Comparison of ENCODE assay signal across 18 cellular contexts in the genomic region with DNA sequence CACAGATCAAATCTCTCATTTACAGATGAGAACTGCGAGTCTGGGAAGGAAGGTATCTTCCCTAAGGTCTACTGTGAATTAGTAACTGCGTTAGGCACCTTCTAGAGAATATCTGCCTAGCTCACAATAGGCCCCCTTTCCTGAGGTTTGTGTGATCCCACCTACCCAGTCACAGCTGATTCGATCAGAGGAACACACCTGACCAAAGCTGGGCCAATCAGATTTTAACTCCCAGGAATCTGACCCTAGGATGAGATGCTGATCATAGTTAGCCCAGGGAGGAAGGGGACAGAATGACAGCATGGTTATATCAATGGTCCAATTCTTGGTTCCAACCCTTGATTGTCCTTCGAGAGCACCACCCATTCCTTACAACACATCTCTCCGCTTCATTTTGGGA. TPM values are rescaled to one million over a fixed set of nuclear protein-coding genes. Genes with fewer than 3 reads are reported as not detected.
A peak's percentile ranks its signal among the peaks of the same experiment; 100 is the strongest.
DNase-seq lines count a peak whose midpoint lies in the region; ATAC-seq and TF ChIP-seq lines count a peak whose summit lies in the region.
"Had no signal": no experiment of that assay in that cellular context is flagged by ENCODE, and none has a peak within 500 bp of the region (broad histone marks: within the 10 kb centered on the region; RNA-seq: fewer than 3 reads in every experiment).

No MANE protein-coding gene starts in this region.

- H3K4me1 Mint-ChIP-seq in CD4-positive, alpha-beta T cell (ENCODE audit: low read depth): peaks cover 85% of the 10 kb centered on the region
- peaks cover 76% of the 10 kb centered on the region for H3K4me1 Mint-ChIP-seq in CD8-positive, alpha-beta T cell (ENCODE audit: low read depth)
- peaks cover 35% of the 10 kb centered on the region for H3K4me1 Mint-ChIP-seq in activated CD8-positive, alpha-beta T cell treated with anti-CD3 and anti-CD28 coated beads, Interleukin-2, amount 10 ng/mL, durations not matched to agents 7 days and 5 days (ENCODE audit: low read depth)
- H3K4me1 Mint-ChIP-seq in immature natural killer cell: peaks cover 40 to 44% of the 10 kb centered on the region in 2 donors

- H3K27me3 Mint-ChIP-seq in CD4-positive, alpha-beta T cell: no peaks in the 10 kb centered on the region
- H3K27me3 Mint-ChIP-seq in CD8-positive, alpha-beta T cell (ENCODE audit: low read depth): no peaks in the 10 kb centered on the region
- H3K27me3 Mint-ChIP-seq in activated CD8-positive, alpha-beta T cell treated with anti-CD3 and anti-CD28 coated beads, Interleukin-2, amount 10 ng/mL, durations not matched to agents 7 days and 5 days (ENCODE audit: low read depth): no peaks in the 10 kb centered on the region
- peaks cover 5 to 27% (median 14%) of the 10 kb centered on the region in 3 donors for H3K27me3 Mint-ChIP-seq in immature natural killer cell (ENCODE audit: low read depth in 3 of 3)

- intact Hi-C loops in CD4-positive, alpha-beta T cell (cut with DNase I, micrococcal nuclease): no loop called here
- intact Hi-C loops in CD8-positive, alpha-beta T cell (cut with DNase I, micrococcal nuclease): no loop called here

- no peaks in the 10 kb centered on the region for H3K9me3 Mint-ChIP-seq in CD4-positive, alpha-beta T cell
- H3K9me3 Mint-ChIP-seq in CD8-positive, alpha-beta T cell: no peaks in the 10 kb centered on the region
- H3K9me3 Mint-ChIP-seq in activated CD8-positive, alpha-beta T cell treated with anti-CD3 and anti-CD28 coated beads, Interleukin-2, amount 10 ng/mL, durations not matched to agents 7 days and 5 days (ENCODE audit: insufficient read depth): no peaks in the 10 kb centered on the region
- H3K9me3 Mint-ChIP-seq in immature natural killer cell: no peaks in the 10 kb centered on the region

- H3K27ac ChIP-seq in CD4-positive, alpha-beta T cell (ENCODE audit: low read depth, low read length): no peak overlapping the region
- H3K27ac ChIP-seq in CD8-positive, alpha-beta T cell (ENCODE audit: low read depth, low read length): no peak overlapping the region
- H3K27ac ChIP-seq: esophagus squamous epithelium, lower lobe of right lung, tibial artery had no signal

- no peaks in the 10 kb centered on the region for H3K36me3 ChIP-seq in CD8-positive, alpha-beta T cell (ENCODE audit: insufficient read depth, low read length)
- H3K36me3 ChIP-seq: esophagus squamous epithelium, lower lobe of right lung, tibial artery had no signal

- no peak for ATAC-seq in CD4-positive, alpha-beta T cell (ENCODE audit: poor library complexity)
- no peak for ATAC-seq in CD8-positive, alpha-beta T cell
- no peak for ATAC-seq in activated CD8-positive, alpha-beta T cell treated with anti-CD3 and anti-CD28 coated beads, Interleukin-2, amount 10 ng/mL, durations not matched to agents 7 days and 5 days
- no peak for ATAC-seq in GM19395 (IDR thresholded peaks at IDR 0.05; ENCODE audit: unreplicated experiment)
- ATAC-seq: lower lobe of right lung, Right ventricle myocardium inferior had no signal

- no peak for TF ChIP-seq CTCF in CD4-positive, alpha-beta T cell (IDR thresholded peaks at IDR 0.05)
- TF ChIP-seq CTCF in CD8-positive, alpha-beta T cell (IDR thresholded peaks at IDR 0.05): no peak

- H3K4me3 Mint-ChIP-seq in CD4-positive, alpha-beta T cell: no peak overlapping the region
- no peak overlapping the region for H3K4me3 Mint-ChIP-seq in CD8-positive, alpha-beta T cell
- H3K4me3 Mint-ChIP-seq in activated CD8-positive, alpha-beta T cell treated with anti-CD3 and anti-CD28 coated beads, Interleukin-2, amount 10 ng/mL, durations not matched to agents 7 days and 5 days: no peak overlapping the region
- H3K4me3 Mint-ChIP-seq in immature natural killer cell: no peak overlapping the region

- H3K4me1 ChIP-seq in CD8-positive, alpha-beta T cell (ENCODE audit: insufficient read depth, low read length): peaks cover 68% of the 10 kb centered on the region
- H3K4me1 ChIP-seq: esophagus squamous epithelium, tibial artery had no signal

- POLR2A ChIA-PET in CD4-positive, alpha-beta T cell (lab: Charles Lee): interaction anchor here (10.6 kb wide), 1 partner anchor 9 kb away, joined by 330 read pairs; no protein-coding TSS in a partner anchor
- POLR2A ChIA-PET in CD8-positive, alpha-beta T cell (lab: Charles Lee): interaction anchor here (10.6 kb wide), 1 partner anchor 8 kb away, joined by 207 read pairs; no protein-coding TSS in a partner anchor
- POLR2A ChIA-PET in activated CD8-positive, alpha-beta T cell treated with anti-CD3 and anti-CD28 coated beads, Interleukin-2, amount 10 ng/mL, durations not matched to agents 7 days and 5 days (lab: Charles Lee): interaction anchor here (8.7 kb wide), 1 partner anchor 10 kb away, joined by 129 read pairs; no protein-coding TSS in a partner anchor

- CTCF ChIA-PET in CD4-positive, alpha-beta T cell (lab: Charles Lee): interaction anchor here (1.5 to 10.5 kb wide), 2 partner anchors 11 to 59 kb away, joined by 3 to 101 read pairs; no protein-coding TSS in a partner anchor
- CTCF ChIA-PET in CD8-positive, alpha-beta T cell (lab: Charles Lee): interaction anchor here (1.1 to 8.1 kb wide), 2 partner anchors 11 to 147 kb away, joined by 3 to 65 read pairs; no protein-coding TSS in a partner anchor
- CTCF ChIA-PET in activated CD8-positive, alpha-beta T cell treated with anti-CD3 and anti-CD28 coated beads, Interleukin-2, amount 10 ng/mL, durations not matched to agents 7 days and 5 days (lab: Charles Lee): interaction anchor here (7.7 kb wide), 1 partner anchor 10 kb away, joined by 64 read pairs; no protein-coding TSS in a partner anchor

- peak overlapping the region; percentile 97 for H3K27ac Mint-ChIP-seq in CD4-positive, alpha-beta T cell
- peak overlapping the region; percentile 69 for H3K27ac Mint-ChIP-seq in CD8-positive, alpha-beta T cell
- H3K27ac Mint-ChIP-seq in activated CD8-positive, alpha-beta T cell treated with anti-CD3 and anti-CD28 coated beads, Interleukin-2, amount 10 ng/mL, durations not matched to agents 7 days and 5 days: peak overlapping the region; percentile 7
- H3K27ac Mint-ChIP-seq in immature natural killer cell: peak overlapping the region in 5 of 6 donors; percentile 57 to 99 (median 90)

- H3K27me3 ChIP-seq in CD4-positive, alpha-beta T cell (ENCODE audit: control insufficient read depth, insufficient read depth, low read length): no peaks in the 10 kb centered on the region
- H3K27me3 ChIP-seq in CD8-positive, alpha-beta T cell (ENCODE audit: insufficient read depth, low read length): no peaks in the 10 kb centered on the region

- no peaks in the 10 kb centered on the region for H3K36me3 Mint-ChIP-seq in CD4-positive, alpha-beta T cell (ENCODE audit: low read depth)
- H3K36me3 Mint-ChIP-seq in CD8-positive, alpha-beta T cell: no peaks in the 10 kb centered on the region
- no peaks in the 10 kb centered on the region for H3K36me3 Mint-ChIP-seq in activated CD8-positive, alpha-beta T cell treated with anti-CD3 and anti-CD28 coated beads, Interleukin-2, amount 10 ng/mL, durations not matched to agents 7 days and 5 days (ENCODE audit: low read depth)
- peaks cover 0 to 4% (median 0%) of the 10 kb centered on the region in 3 donors for H3K36me3 Mint-ChIP-seq in immature natural killer cell

- no peak for DNase-seq in CD4-positive, alpha-beta T cell
- no peak for DNase-seq in CD8-positive, alpha-beta T cell
- no peak for DNase-seq in activated CD8-positive, alpha-beta T cell treated with anti-CD3 and anti-CD28 coated beads, Interleukin-2, amount 10 ng/mL, durations not matched to agents 7 days and 5 days
- DNase-seq in immature natural killer cell: no peak
- no peak for DNase-seq in SW 1271 (lab: John Stamatoyannopoulos, UW)
- no peak for DNase-seq in NCI-H69 (lab: John Stamatoyannopoulos, UW)
- DNase-seq: activated CD8-positive, alpha-beta memory T cell treated with anti-CD3 and anti-CD28 coated beads, Interleukin-2, amount 50 U/mL, for 48 hours; esophagus squamous epithelium; Kasumi-1; kidney; lower lobe of right lung; NCI-H187 treated with DMSO at 0.1 percent for 48 hours; NCI-H748 treated with DMSO at 0.1 percent for 48 hours; stimulated activated CD4-positive, alpha-beta T cell treated with anti-CD3 and anti-CD28 coated beads, Interleukin-2, amount 100 ng/mL, for 48 hours; tibial artery had no signal

- H3K4me3 ChIP-seq in CD8-positive, alpha-beta T cell (ENCODE audit: low read depth, low read length): no peak overlapping the region
- H3K4me3 ChIP-seq: esophagus squamous epithelium, lower lobe of right lung, smooth muscle cell, tibial artery had no signal

- H3K9me3 ChIP-seq in CD4-positive, alpha-beta T cell (ENCODE audit: control insufficient read depth, low read length): no peaks in the 10 kb centered on the region
- H3K9me3 ChIP-seq in CD8-positive, alpha-beta T cell (ENCODE audit: low read length): no peaks in the 10 kb centered on the region
- H3K9me3 ChIP-seq: esophagus squamous epithelium, lower lobe of right lung, tibial artery had no signal

RNA-seq across cellular contexts. Expression of gene CCDC167, which starts 7.4 kb away (rescaled TPM):
- total RNA-seq in CD4-positive, alpha-beta T cell: 1 to 10 TPM; 7.3 to 8.0 TPM
- total RNA-seq in CD8-positive, alpha-beta T cell: 1 to 10 TPM; 5.4 to 6.2 TPM
- total RNA-seq in activated CD8-positive, alpha-beta T cell treated with anti-CD3 and anti-CD28 coated beads, Interleukin-2, amount 10 ng/mL, durations not matched to agents 7 days and 5 days: 10 to 100 TPM; 64.0 to 69.4 TPM
- polyA plus RNA-seq in immature natural killer cell: 100 to 1,000 TPM in 1 of 3 donors, 10 to 100 TPM in 2; 78.7 to 115 (median 79.3) TPM

Comparison
In these comparisons a context has a peak if more than half of its experiments do, and no peak if none do; other contexts are left out.
1. H3K27ac Mint-ChIP-seq: peak in every context shown above with its lines; median percentile 97 in CD4-positive, alpha-beta T cell; 90 in immature natural killer cell; 69 in CD8-positive, alpha-beta T cell; 7 in activated CD8-positive, alpha-beta T cell treated with anti-CD3 and anti-CD28 coated beads, Interleukin-2, amount 10 ng/mL, durations not matched to agents 7 days and 5 days.
2. RNA of gene CCDC167, which starts 7.4 kb away (total RNA-seq): 64.0 to 69.4 TPM in activated CD8-positive, alpha-beta T cell treated with anti-CD3 and anti-CD28 coated beads, Interleukin-2, amount 10 ng/mL, durations not matched to agents 7 days and 5 days; 7.3 to 8.0 TPM in CD4-positive, alpha-beta T cell and 5.4 to 6.2 TPM in CD8-positive, alpha-beta T cell; every median in the first group is over 4 times any median in the second.